ENCODE assay signal across 1 cellular context in genomic region chr1:207112907-207113306, GRCh38.
TF ChIP-seq lines count a peak whose summit lies in the region.

No MANE protein-coding gene starts in this region.

TF ChIP-seq in K562, 482 proteins besides CTCF, POLR2A, EP300 and RAD21:
- TF ChIP-seq ETV5 (CRISPR knock-in tag; IDR thresholded peaks at IDR 0.05; ENCODE audit: low read depth) = no peak
- TF ChIP-seq CCAR2 (IDR thresholded peaks at IDR 0.05; ENCODE audit: low read depth, low read length) = no peak
- TF ChIP-seq TGIF2 (CRISPR knock-in tag; IDR thresholded peaks at IDR 0.05) = no peak
- no peak for TF ChIP-seq ZNF444 (CRISPR knock-in tag; IDR thresholded peaks at IDR 0.05)
- TF ChIP-seq ZNF3 (CRISPR knock-in tag; IDR thresholded peaks at IDR 0.05) = no peak
- TF ChIP-seq TRIM25 (IDR thresholded peaks at IDR 0.05; ENCODE audit: borderline replicate concordance) = no peak
- no peak for TF ChIP-seq CBX2 (IDR thresholded peaks at IDR 0.05; ENCODE audit: insufficient read depth, low read length, poor library complexity, severe bottlenecking)
- TF ChIP-seq, protein P1, sequence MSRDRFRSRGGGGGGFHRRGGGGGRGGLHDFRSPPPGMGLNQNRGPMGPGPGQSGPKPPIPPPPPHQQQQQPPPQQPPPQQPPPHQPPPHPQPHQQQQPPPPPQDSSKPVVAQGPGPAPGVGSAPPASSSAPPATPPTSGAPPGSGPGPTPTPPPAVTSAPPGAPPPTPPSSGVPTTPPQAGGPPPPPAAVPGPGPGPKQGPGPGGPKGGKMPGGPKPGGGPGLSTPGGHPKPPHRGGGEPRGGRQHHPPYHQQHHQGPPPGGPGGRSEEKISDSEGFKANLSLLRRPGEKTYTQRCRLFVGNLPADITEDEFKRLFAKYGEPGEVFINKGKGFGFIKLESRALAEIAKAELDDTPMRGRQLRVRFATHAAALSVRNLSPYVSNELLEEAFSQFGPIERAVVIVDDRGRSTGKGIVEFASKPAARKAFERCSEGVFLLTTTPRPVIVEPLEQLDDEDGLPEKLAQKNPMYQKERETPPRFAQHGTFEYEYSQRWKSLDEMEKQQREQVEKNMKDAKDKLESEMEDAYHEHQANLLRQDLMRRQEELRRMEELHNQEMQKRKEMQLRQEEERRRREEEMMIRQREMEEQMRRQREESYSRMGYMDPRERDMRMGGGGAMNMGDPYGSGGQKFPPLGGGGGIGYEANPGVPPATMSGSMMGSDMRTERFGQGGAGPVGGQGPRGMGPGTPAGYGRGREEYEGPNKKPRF (IDR thresholded peaks at IDR 0.05; ENCODE audit: low read depth, low read length) = no peak
- no peak for TF ChIP-seq THRAP3 (IDR thresholded peaks at IDR 0.05; ENCODE audit: borderline replicate concordance)
- TF ChIP-seq ZNF668 (CRISPR knock-in tag; IDR thresholded peaks at IDR 0.05) = no peak
- no peak for TF ChIP-seq ETV1 (tag; conservative IDR thresholded peaks at IDR 0.05; ENCODE audit: low read depth)
- TF ChIP-seq MEIS2 (IDR thresholded peaks at IDR 0.05; ENCODE audit: partially characterized antibody) = no peak
TF ChIP-seq in K562: peak in this region for 0.
